1 cellular context compared by ENCODE assay signal in the genomic region with DNA sequence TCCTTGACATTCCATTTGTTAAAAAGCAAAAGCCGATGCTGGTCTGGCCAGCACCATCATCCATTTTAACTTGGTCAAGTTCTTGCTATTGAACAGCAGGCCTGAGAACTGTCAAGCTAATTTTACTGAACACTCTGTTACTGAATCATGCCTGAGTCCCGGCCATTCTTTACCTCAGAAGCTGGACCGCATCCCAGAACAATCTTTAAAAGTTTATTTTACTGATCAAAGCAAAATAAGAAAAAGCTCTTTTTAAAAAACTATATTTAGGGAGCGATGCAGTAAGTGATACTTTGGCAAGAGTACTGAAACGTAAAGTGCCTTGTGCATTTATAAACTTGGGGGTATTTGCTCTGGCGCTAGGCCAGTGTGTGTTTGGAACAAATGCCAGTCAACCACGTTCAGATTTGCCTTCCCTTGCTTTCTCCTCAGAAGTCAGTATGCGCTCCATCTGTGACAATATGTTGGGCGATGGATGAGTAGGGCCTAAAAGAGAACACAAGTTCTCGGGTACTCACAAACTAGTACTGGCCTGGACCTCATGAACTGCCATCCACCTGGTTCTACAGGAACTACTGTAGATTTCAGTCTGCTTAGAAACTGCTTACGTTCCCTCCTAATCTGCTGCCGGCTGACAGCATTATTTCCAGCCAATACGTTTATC.
TF ChIP-seq lines count a peak whose summit lies in the region.

No MANE protein-coding gene starts in this region.

TF ChIP-seq in HEK293, 187 proteins besides CTCF, POLR2A, EP300 and RAD21 (continued from another document):
- TF ChIP-seq ZNF518A (tag by site-specific recombination; conservative IDR thresholded peaks at IDR 0.05; ENCODE audit: low read depth) (no peak), ZNF654 (tag by site-specific recombination; IDR thresholded peaks at IDR 0.05; ENCODE audit: low read depth) (no peak), ZNF629 (tag by site-specific recombination; IDR thresholded peaks at IDR 0.05) (0 out of 2 replicates have a peak, but pooled peaks have one; percentile 15), FEZF1 (tag by site-specific recombination; IDR thresholded peaks at IDR 0.05) (peak; percentile 90), OSR2 (tag by site-specific recombination; IDR thresholded peaks at IDR 0.05) (peak; percentile 74), RBAK (tag by site-specific recombination; IDR thresholded peaks at IDR 0.05) (no peak), ZSCAN30 (tag by site-specific recombination; IDR thresholded peaks at IDR 0.05) (peak; percentile 82; the same call in 1 of the 2 replicates), EGR2 (tag by site-specific recombination; IDR thresholded peaks at IDR 0.05; ENCODE audit: low read depth) (no peak), PRDM6 (tag by site-specific recombination; IDR thresholded peaks at IDR 0.05) (peak; percentile 98), ZNF362 (tag by site-specific recombination; IDR thresholded peaks at IDR 0.05) (no peak), ZNF600 (tag by site-specific recombination; IDR thresholded peaks at IDR 0.05) (peak; percentile 37; the same call in 1 of the 2 replicates), SP2 (tag by site-specific recombination; IDR thresholded peaks at IDR 0.05) (no peak)
- TF ChIP-seq, protein P1, sequence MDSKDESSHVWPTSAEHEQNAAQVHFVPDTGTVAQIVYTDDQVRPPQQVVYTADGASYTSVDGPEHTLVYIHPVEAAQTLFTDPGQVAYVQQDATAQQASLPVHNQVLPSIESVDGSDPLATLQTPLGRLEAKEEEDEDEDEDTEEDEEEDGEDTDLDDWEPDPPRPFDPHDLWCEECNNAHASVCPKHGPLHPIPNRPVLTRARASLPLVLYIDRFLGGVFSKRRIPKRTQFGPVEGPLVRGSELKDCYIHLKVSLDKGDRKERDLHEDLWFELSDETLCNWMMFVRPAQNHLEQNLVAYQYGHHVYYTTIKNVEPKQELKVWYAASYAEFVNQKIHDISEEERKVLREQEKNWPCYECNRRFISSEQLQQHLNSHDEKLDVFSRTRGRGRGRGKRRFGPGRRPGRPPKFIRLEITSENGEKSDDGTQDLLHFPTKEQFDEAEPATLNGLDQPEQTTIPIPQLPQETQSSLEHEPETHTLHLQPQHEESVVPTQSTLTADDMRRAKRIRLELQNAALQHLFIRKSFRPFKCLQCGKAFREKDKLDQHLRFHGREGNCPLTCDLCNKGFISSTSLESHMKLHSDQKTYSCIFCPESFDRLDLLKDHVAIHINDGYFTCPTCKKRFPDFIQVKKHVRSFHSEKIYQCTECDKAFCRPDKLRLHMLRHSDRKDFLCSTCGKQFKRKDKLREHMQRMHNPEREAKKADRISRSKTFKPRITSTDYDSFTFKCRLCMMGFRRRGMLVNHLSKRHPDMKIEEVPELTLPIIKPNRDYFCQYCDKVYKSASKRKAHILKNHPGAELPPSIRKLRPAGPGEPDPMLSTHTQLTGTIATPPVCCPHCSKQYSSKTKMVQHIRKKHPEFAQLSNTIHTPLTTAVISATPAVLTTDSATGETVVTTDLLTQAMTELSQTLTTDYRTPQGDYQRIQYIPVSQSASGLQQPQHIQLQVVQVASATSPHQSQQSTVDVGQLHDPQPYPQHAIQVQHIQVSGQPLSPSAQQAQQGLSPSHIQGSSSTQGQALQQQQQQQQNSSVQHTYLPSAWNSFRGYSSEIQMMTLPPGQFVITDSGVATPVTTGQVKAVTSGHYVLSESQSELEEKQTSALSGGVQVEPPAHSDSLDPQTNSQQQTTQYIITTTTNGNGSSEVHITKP (tag by site-specific recombination; IDR thresholded peaks at IDR 0.05) = peak; percentile 25; the same call in 1 of the 2 replicates
